Comparison of ENCODE assay signal across 21 cellular contexts in genomic region chr13:43749503-43749902, GRCh38. TPM values are rescaled to one million over a fixed set of nuclear protein-coding genes. Genes with fewer than 3 reads are reported as not detected.
DNase-seq lines count a peak whose midpoint lies in the region; ATAC-seq and TF ChIP-seq lines count a peak whose summit lies in the region.
"Had no signal": no experiment of that assay in that cellular context is flagged by ENCODE, and none has a peak within 500 bp of the region (broad histone marks: within the 10 kb centered on the region; RNA-seq: fewer than 3 reads in every experiment).

No MANE protein-coding gene starts in this region.

- H3K27ac ChIP-seq in ascending aorta, result no peak overlapping the region

- no peaks in the 10 kb centered on the region for H3K4me1 ChIP-seq in ascending aorta

- no peak overlapping the region for H3K27ac Mint-ChIP-seq in stimulated activated effector memory CD8-positive, alpha-beta T cell treated with anti-CD3 and anti-CD28 coated beads, Interleukin-12 subunit alpha, Interleukin-12 subunit beta, amount 100 ng/mL, for 72 hours
- H3K27ac Mint-ChIP-seq: CD8-positive, alpha-beta memory T cell; GM23338; IgD-negative memory B cell had no signal

- H3K9me3 Mint-ChIP-seq in stimulated activated effector memory CD8-positive, alpha-beta T cell treated with anti-CD3 and anti-CD28 coated beads, Interleukin-12 subunit alpha, Interleukin-12 subunit beta, amount 100 ng/mL, for 72 hours, result no peaks in the 10 kb centered on the region
- H3K9me3 Mint-ChIP-seq: GM23338 had no signal

- no peaks in the 10 kb centered on the region for H3K4me1 Mint-ChIP-seq in stimulated activated effector memory CD8-positive, alpha-beta T cell treated with anti-CD3 and anti-CD28 coated beads, Interleukin-12 subunit alpha, Interleukin-12 subunit beta, amount 100 ng/mL, for 72 hours
- H3K4me1 Mint-ChIP-seq: CD8-positive, alpha-beta memory T cell; IgD-negative memory B cell had no signal

- no peak overlapping the region for H3K4me3 ChIP-seq in ascending aorta
- H3K4me3 ChIP-seq: GM23338 had no signal

- H3K36me3 Mint-ChIP-seq in stimulated activated effector memory CD8-positive, alpha-beta T cell treated with anti-CD3 and anti-CD28 coated beads, Interleukin-12 subunit alpha, Interleukin-12 subunit beta, amount 100 ng/mL, for 72 hours, result no peaks in the 10 kb centered on the region
- H3K36me3 Mint-ChIP-seq: CD8-positive, alpha-beta memory T cell; IgD-negative memory B cell had no signal

- intact Hi-C loops in ascending aorta (cut with DNase I), result no loop called here

- peak; percentile 46 for DNase-seq in NCI-H2171 treated with DMSO at 0.1 percent for 48 hours (lab: John Stamatoyannopoulos, UW)
- no peak for DNase-seq in NCI-H2171 (lab: John Stamatoyannopoulos, UW)
- peak; percentile 43 to 55 for DNase-seq in NCI-H187 (lab: John Stamatoyannopoulos, UW)
- peak; percentile 4 for DNase-seq in RKO (ENCODE audit: low spot score)
- DNase-seq in stimulated activated effector memory CD8-positive, alpha-beta T cell treated with anti-CD3 and anti-CD28 coated beads, Interleukin-12 subunit alpha, Interleukin-12 subunit beta, amount 100 ng/mL, for 72 hours (ENCODE audit: low spot score in 2 of 2), result no peak
- no peak for DNase-seq in ascending aorta (ENCODE audit: low spot score in 2 of 2)
- DNase-seq: AML-193; C1 segment of cervical spinal cord; CD8-positive, alpha-beta memory T cell; DMS53; GDM1; HCEC 1CT; NCI-H2029 treated with DMSO at 0.1 percent for 48 hours; NCI-H510A; NCI-H82; OCI-M1; Right ventricle myocardium superior had no signal

- H3K27me3 ChIP-seq in ascending aorta, result no peaks in the 10 kb centered on the region

- ATAC-seq in stimulated activated effector memory CD8-positive, alpha-beta T cell treated with anti-CD3 and anti-CD28 coated beads, Interleukin-12 subunit alpha, Interleukin-12 subunit beta, amount 100 ng/mL, for 72 hours, result peak; percentile 39
- ATAC-seq in HG02981 (IDR thresholded peaks at IDR 0.05; ENCODE audit: unreplicated experiment), result no peak
- ATAC-seq: GM23338 had no signal

- H3K9me3 ChIP-seq in ascending aorta, result no peaks in the 10 kb centered on the region

- H3K4me3 Mint-ChIP-seq in stimulated activated effector memory CD8-positive, alpha-beta T cell treated with anti-CD3 and anti-CD28 coated beads, Interleukin-12 subunit alpha, Interleukin-12 subunit beta, amount 100 ng/mL, for 72 hours, result no peak overlapping the region
- H3K4me3 Mint-ChIP-seq: CD8-positive, alpha-beta memory T cell; GM23338; IgD-negative memory B cell had no signal

- H3K36me3 ChIP-seq in ascending aorta, result no peaks in the 10 kb centered on the region

- TF ChIP-seq CTCF in ascending aorta (IDR thresholded peaks at IDR 0.05), result no peak

RNA-seq across cellular contexts. Expression of gene ENOX1, which starts 37.3 kb away (rescaled TPM):
- 0.21 TPM for total RNA-seq in ascending aorta
- total RNA-seq: A172 had no signal

Comparison
In these comparisons a context has a peak if more than half of its experiments do, and no peak if none do; other contexts are left out.
1. DNase-seq: peak in NCI-H2171 treated with DMSO at 0.1 percent for 48 hours (single experiment), NCI-H187 (2 of 2) and RKO (single experiment); none in NCI-H2171 (single experiment), stimulated activated effector memory CD8-positive, alpha-beta T cell treated with anti-CD3 and anti-CD28 coated beads, Interleukin-12 subunit alpha, Interleukin-12 subunit beta, amount 100 ng/mL, for 72 hours (0 of 2) and ascending aorta (0 of 2).